Comparison of ENCODE assay signal across 10 cellular contexts in the genomic region with DNA sequence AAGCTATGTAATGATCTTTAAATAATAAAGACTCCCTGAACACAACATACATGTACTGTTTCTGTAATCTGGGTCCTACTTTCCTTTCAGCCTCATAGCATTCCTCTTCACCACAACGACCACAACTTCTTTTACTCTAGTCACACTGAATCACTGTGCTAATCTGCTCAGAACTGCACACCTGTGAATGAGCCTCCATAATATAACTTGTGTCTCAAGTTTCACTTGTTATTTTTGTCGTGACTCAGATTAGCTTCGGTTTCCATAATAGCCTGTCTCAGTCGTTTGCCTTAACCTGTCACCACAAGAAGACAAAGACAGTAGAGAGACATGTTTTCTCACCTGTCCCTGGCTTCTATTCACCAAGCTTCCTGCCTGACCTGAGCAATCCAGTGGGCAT.
DNase-seq lines count a peak whose midpoint lies in the region; ATAC-seq, FAIRE-seq and TF ChIP-seq lines count a peak whose summit lies in the region.
"Had no signal": no experiment of that assay in that cellular context is flagged by ENCODE, and none has a peak within 500 bp of the region (broad histone marks: within the 10 kb centered on the region; RNA-seq: fewer than 3 reads in every experiment).

No MANE protein-coding gene starts in this region.

- intact Hi-C loops in GM12878 (cut with micrococcal nuclease; ENCODE audit: unreplicated experiment) (no loop called here), dorsolateral prefrontal cortex (cut with DNase I) (no loop called here)

- 0% methylated on average over 4 of the region's 4 CpGs for WGBS in GM12878 (ENCODE audit: insufficient coverage, insufficient replicate concordance, low lambda C conversion rate, missing lambda C conversion rate)

- TF ChIP-seq POLR2A in GM12878 (IDR thresholded peaks at IDR 0.05; ENCODE audit: low read depth, low read length): no peak

- H3K4me2 ChIP-seq in GM12878 (ENCODE audit: control insufficient read depth, insufficient read depth): no peak overlapping the region

- no peak for TF ChIP-seq CTCF in GM12878 (IDR thresholded peaks at IDR 0.05 in 2 of 3, conservative IDR thresholded peaks at IDR 0.05 in 1 of 3; ENCODE audit: control insufficient read depth in 2 of 3, extremely low read depth in 1 of 3, insufficient read depth in 1 of 3, low read depth in 3 of 3, low read length in 3 of 3)
- no peak for TF ChIP-seq CTCF in dorsolateral prefrontal cortex (IDR thresholded peaks at IDR 0.05 in 54 of 56, conservative IDR thresholded peaks at IDR 0.05 in 2 of 56; ENCODE audit: low read depth in 1 of 56, partially characterized antibody in 56 of 56)

- no peaks in the 10 kb centered on the region for H3K79me2 ChIP-seq in GM12878 (ENCODE audit: control insufficient read depth, insufficient read depth, low read length)

- no peak for TF ChIP-seq RAD21 in GM12878 (IDR thresholded peaks at IDR 0.05; ENCODE audit: insufficient read depth, low read depth, low read length)

- in situ Hi-C loops in GM12878 (cut with MboI): no loop called here

- SMC1A ChIA-PET in GM12878 (lab: Charles Lee; ENCODE audit: uncharacterized antibody, unreplicated experiment): no interaction called here

- H4K20me1 ChIP-seq in GM12878 (ENCODE audit: control insufficient read depth, insufficient read depth): no peaks in the 10 kb centered on the region

- H3K27me3 ChIP-seq in GM12878 (replicated peaks in 1 of 2; ENCODE audit: control insufficient read depth in 2 of 2, insufficient read depth in 2 of 2, low read length in 1 of 2) (no peaks in the 10 kb centered on the region), dorsolateral prefrontal cortex (peaks cover 0 to 20% (median 0%) of the 10 kb centered on the region in 45 donors), H7 (ENCODE audit: control insufficient read depth, insufficient read depth, low read length) (no peaks in the 10 kb centered on the region)
- H3K27me3 ChIP-seq: cardiac muscle cell, vagina had no signal

- H3K9me3 ChIP-seq in GM12878 (replicated peaks; ENCODE audit: control insufficient read depth, insufficient read depth, low read length): no peaks in the 10 kb centered on the region

- CTCF ChIA-PET in GM12878 (lab: Yijun Ruan, JAX): no interaction called here

- DNase-seq in GM12878 (ENCODE audit: low read depth, low spot score): peak; percentile 23
- DNase-seq in stimulated activated CD4-positive, alpha-beta T cell treated with anti-CD3 and anti-CD28 coated beads, Interleukin-4, amount 100 ng/mL, for 1 hour: no peak
- DNase-seq in dorsolateral prefrontal cortex: no peak
- DNase-seq in H7: no peak
- DNase-seq: naive thymus-derived CD8-positive, alpha-beta T cell had no signal

- H3K4me1 ChIP-seq in GM12878 (ENCODE audit: control insufficient read depth, insufficient read depth, low read length): no peaks in the 10 kb centered on the region
- H3K4me1 ChIP-seq: vagina had no signal

- ATAC-seq in GM18907 (IDR thresholded peaks at IDR 0.05; ENCODE audit: unreplicated experiment) (peak; percentile 89), GM21576 (IDR thresholded peaks at IDR 0.05; ENCODE audit: unreplicated experiment) (peak; percentile 98), HG03354 (IDR thresholded peaks at IDR 0.05; ENCODE audit: poor library complexity, severe bottlenecking, unreplicated experiment) (peak; percentile 97), GM12878 (peak; percentile 50)
- ATAC-seq: naive thymus-derived CD8-positive, alpha-beta T cell had no signal

- no peaks in the 10 kb centered on the region for H3K36me3 ChIP-seq in GM12878 (ENCODE audit: control insufficient read depth in 2 of 2, insufficient read depth in 2 of 2, low read length in 1 of 2)
- H3K36me3 ChIP-seq in H7 (replicated peaks; ENCODE audit: control insufficient read depth, insufficient read depth, low read length): no peaks in the 10 kb centered on the region
- H3K36me3 ChIP-seq: cardiac muscle cell, vagina had no signal

- H3K4me3 ChIP-seq in GM12878 (no peak overlapping the region), dorsolateral prefrontal cortex (no peak overlapping the region), H7 (ENCODE audit: insufficient read depth, low read depth, low read length) (no peak overlapping the region)
- H3K4me3 ChIP-seq: cardiac muscle cell, vagina had no signal

- no peak overlapping the region for H2AFZ ChIP-seq in GM12878 (ENCODE audit: control insufficient read depth, low read depth, low read length)

- RAD21 ChIA-PET in GM12878 (lab: Charles Lee; ENCODE audit: unreplicated experiment): no interaction called here

- no TSS peak for BruUV-seq in GM12878 (replicated peaks; lab: Mats Ljungman, UMichigan)

- no peak overlapping the region for H3K9ac ChIP-seq in GM12878 (ENCODE audit: control insufficient read depth, insufficient read depth, low read length)

- TF ChIP-seq EP300 in GM12878 (IDR thresholded peaks at IDR 0.05; ENCODE audit: borderline replicate concordance in 1 of 2, control insufficient read depth in 1 of 2, low read depth in 2 of 2, low read length in 2 of 2): no peak

- POLR2A ChIA-PET in GM12878 (lab: Charles Lee): no interaction called here

- no peak overlapping the region for H3K27ac ChIP-seq in GM12878 (ENCODE audit: control insufficient read depth, insufficient read depth)
- H3K27ac ChIP-seq in dorsolateral prefrontal cortex: no peak overlapping the region
- H3K27ac ChIP-seq: cardiac muscle cell, vagina had no signal

- FAIRE-seq in GM12878 (lab: Jason Lieb, UNC): no peak

TF ChIP-seq in GM12878, 131 proteins besides CTCF, POLR2A, EP300 and RAD21:
- TF ChIP-seq RUNX3 (IDR thresholded peaks at IDR 0.05; ENCODE audit: low read length): peak; percentile 74
- TF ChIP-seq CHD1 (IDR thresholded peaks at IDR 0.05; ENCODE audit: low read depth, low read length): no peak
